ENCODE assay signal across 20 cellular contexts in the genomic region with DNA sequence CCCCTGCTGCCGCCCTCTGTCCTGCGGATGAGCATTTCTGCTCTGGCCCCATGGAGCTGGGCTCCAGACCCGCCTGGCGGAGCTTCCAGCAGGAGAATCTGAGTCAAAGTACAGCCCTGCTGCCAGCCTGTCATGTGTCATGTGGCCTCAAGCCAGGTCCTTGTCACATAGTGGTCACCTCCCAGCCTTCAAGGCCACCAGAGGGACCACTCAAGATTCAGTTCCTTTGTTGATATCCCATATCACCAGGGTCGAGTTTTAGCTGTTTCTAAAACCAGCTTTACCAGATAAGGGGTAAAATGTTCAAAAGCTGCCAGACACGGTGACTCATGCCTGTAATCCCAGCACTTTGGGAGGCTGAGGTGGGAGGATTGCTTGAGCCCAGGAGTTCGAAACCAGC. TPM values are rescaled to one million over a fixed set of nuclear protein-coding genes. Genes with fewer than 3 reads are reported as not detected.
DNase-seq lines count a peak whose midpoint lies in the region; ATAC-seq and TF ChIP-seq lines count a peak whose summit lies in the region.
"Had no signal": no experiment of that assay in that cellular context is flagged by ENCODE, and none has a peak within 500 bp of the region (broad histone marks: within the 10 kb centered on the region; RNA-seq: fewer than 3 reads in every experiment).

No MANE protein-coding gene starts in this region.

- no peak overlapping the region for H2BK120ac ChIP-seq in mesendoderm (ENCODE audit: low read depth, low read length)
- no peak overlapping the region for H2BK120ac ChIP-seq in H9 (ENCODE audit: low read depth, low read length, poor library complexity, severe bottlenecking)

- H2BK15ac ChIP-seq in mesendoderm (replicated peaks; ENCODE audit: low read depth) (no peak overlapping the region), H9 (ENCODE audit: low read depth, low read length) (no peak overlapping the region)

- no TSS peak for BruUV-seq in Panc1 (replicated peaks; lab: Mats Ljungman, UMichigan)

- whole genome bisulfite sequencing in mesendoderm (ENCODE audit: extremely low coverage, insufficient coverage, low lambda C conversion rate) = no CpG with 5 or more reads among the region's 7 CpGs
- no CpG with 5 or more reads among the region's 7 CpGs for WGBS in H9 (ENCODE audit: extremely low coverage, insufficient read length, low lambda C conversion rate)

- H2AFZ ChIP-seq in H9 (ENCODE audit: low read length) = no peak overlapping the region
- H2AFZ ChIP-seq: neural progenitor cell had no signal

- H3K27me3 ChIP-seq in Panc1 (ENCODE audit: control insufficient read depth, insufficient read depth, low read length) = no peaks in the 10 kb centered on the region
- H3K27me3 ChIP-seq in mesendoderm (ENCODE audit: insufficient read depth, low read length, poor library complexity) = no peaks in the 10 kb centered on the region
- no peaks in the 10 kb centered on the region for H3K27me3 ChIP-seq in H9 (ENCODE audit: insufficient read depth, low read length)
- H3K27me3 ChIP-seq: colonic mucosa, neural progenitor cell, vagina had no signal

- H3K36me3 Mint-ChIP-seq in H9 (ENCODE audit: insufficient read depth in 1 of 3, low read depth in 3 of 3) = peaks cover 37 to 83% (median 82%) of the 10 kb centered on the region in 3 experiments
- peaks cover 13% of the 10 kb centered on the region for H3K36me3 Mint-ChIP-seq in activated naive CD8-positive, alpha-beta T cell treated with anti-CD3 and anti-CD28 coated beads for 36 hours

- H3K9me3 ChIP-seq in Panc1 (ENCODE audit: control insufficient read depth, insufficient read depth, low read depth, low read length) (no peaks in the 10 kb centered on the region), H9 (ENCODE audit: control insufficient read depth, low read depth, low read length) (no peaks in the 10 kb centered on the region)
- H3K9me3 ChIP-seq: colonic mucosa, vagina had no signal

- ATAC-seq in Panc1 (peak; percentile 60; the same call in 1 of the 2 replicates), GM21737 (IDR thresholded peaks at IDR 0.05; ENCODE audit: unreplicated experiment) (no peak)
- ATAC-seq: activated T-helper 17 cell treated with anti-CD3 and anti-CD28 coated beads, Interleukin-2, amount 50 U/mL, for 72 hours; HCT116; sciatic nerve had no signal

- H3K27ac ChIP-seq in Panc1 (ENCODE audit: low read length) (no peak overlapping the region), mesendoderm (ENCODE audit: low read depth, low read length) (no peak overlapping the region), H9 (ENCODE audit: insufficient read length, low read depth, low read length) (no peak overlapping the region)
- H3K27ac ChIP-seq: colonic mucosa, neural progenitor cell, vagina had no signal

- H3K36me3 ChIP-seq in Panc1 (ENCODE audit: control insufficient read depth, insufficient read depth, low read length) = no peaks in the 10 kb centered on the region
- peaks cover 20% of the 10 kb centered on the region for H3K36me3 ChIP-seq in mesendoderm (ENCODE audit: control insufficient read depth, insufficient read depth, low read length)
- H3K36me3 ChIP-seq: colonic mucosa, neural progenitor cell had no signal

- no peak overlapping the region for H3K4me3 Mint-ChIP-seq in H9
- no peak overlapping the region for H3K4me3 Mint-ChIP-seq in activated naive CD8-positive, alpha-beta T cell treated with anti-CD3 and anti-CD28 coated beads for 36 hours
- H3K4me3 Mint-ChIP-seq: activated T-helper 17 cell treated with anti-CD3 and anti-CD28 coated beads, Interleukin-2, amount 50 U/mL, for 72 hours; neural progenitor cell had no signal

- TF ChIP-seq CTCF in Panc1 (IDR thresholded peaks at IDR 0.05) (no peak), fibroblast of the aortic adventitia (IDR thresholded peaks at IDR 0.05; ENCODE audit: insufficient read depth, low read length) (no peak), H9 (conservative IDR thresholded peaks at IDR 0.05) (no peak)

- H2BK12ac ChIP-seq in H9 (ENCODE audit: insufficient read length, low read depth, low read length) = no peak overlapping the region

- no peaks in the 10 kb centered on the region for H4K20me1 ChIP-seq in H9 (ENCODE audit: control insufficient read depth, insufficient read depth, insufficient read length)

- no peak overlapping the region for H3T11ph ChIP-seq in H9 (ENCODE audit: low read length)

- H3K4me2 ChIP-seq in mesendoderm (ENCODE audit: low read length) = no peak overlapping the region
- H3K4me2 ChIP-seq in H9 (ENCODE audit: insufficient read depth, insufficient read length, low read length) = no peak overlapping the region
- H3K4me2 ChIP-seq: neural progenitor cell had no signal

- H3K4me3 ChIP-seq in Panc1 (ENCODE audit: low read depth in 2 of 2, low read length in 2 of 2) = no peak overlapping the region
- no peak overlapping the region for H3K4me3 ChIP-seq in fibroblast of the aortic adventitia (ENCODE audit: low read depth, low read length)
- H3K4me3 ChIP-seq in mesendoderm (ENCODE audit: low read length) = no peak overlapping the region
- H3K4me3 ChIP-seq: colonic mucosa, neural progenitor cell, vagina had no signal

- H4K5ac ChIP-seq in mesendoderm (ENCODE audit: low read length) = no peak overlapping the region
- H4K5ac ChIP-seq in H9 (ENCODE audit: insufficient read length, low read depth, low read length) = no peak overlapping the region

- intact Hi-C loops in Panc1 (cut with micrococcal nuclease; ENCODE audit: unreplicated experiment) = no loop called here

- H3K79me1 ChIP-seq in mesendoderm (ENCODE audit: low read length) (peaks cover 6% of the 10 kb centered on the region), H9 (ENCODE audit: insufficient read depth, low read depth, low read length, poor library complexity, severe bottlenecking) (peaks cover 4% of the 10 kb centered on the region)

- H4K8ac ChIP-seq in mesendoderm (ENCODE audit: low read depth, low read length) = no peak overlapping the region
- H4K8ac ChIP-seq in H9 (replicated peaks; ENCODE audit: insufficient read length, low read depth, low read length) = no peak overlapping the region

- no peak overlapping the region for H3K18ac ChIP-seq in mesendoderm (ENCODE audit: low read length)
- H3K18ac ChIP-seq in H9 (ENCODE audit: insufficient read length, low read depth, low read length) = no peak overlapping the region

- no peak overlapping the region for H3K27ac Mint-ChIP-seq in H9
- H3K27ac Mint-ChIP-seq in activated naive CD8-positive, alpha-beta T cell treated with anti-CD3 and anti-CD28 coated beads for 36 hours = no peak overlapping the region
- H3K27ac Mint-ChIP-seq: activated T-helper 17 cell treated with anti-CD3 and anti-CD28 coated beads, Interleukin-2, amount 50 U/mL, for 72 hours; neural progenitor cell had no signal

- H3K9ac ChIP-seq in mesendoderm (ENCODE audit: low read length) (no peak overlapping the region), H9 (ENCODE audit: extremely low read depth, insufficient read length, low read length) (no peak overlapping the region)
- H3K9ac ChIP-seq: neural progenitor cell had no signal

- H3K14ac ChIP-seq in H9 (ENCODE audit: insufficient read depth, low read length) = no peak overlapping the region

- H2BK5ac ChIP-seq in mesendoderm (ENCODE audit: low read length) (no peak overlapping the region), H9 (ENCODE audit: insufficient read length, low read length) (no peak overlapping the region)

- H3K4ac ChIP-seq in mesendoderm (ENCODE audit: low read depth, low read length) (no peak overlapping the region), H9 (ENCODE audit: low read depth, low read length) (no peak overlapping the region)

- no peaks in the 10 kb centered on the region for H3K27me3 Mint-ChIP-seq in H9 (ENCODE audit: low read depth)
- H3K27me3 Mint-ChIP-seq in activated naive CD8-positive, alpha-beta T cell treated with anti-CD3 and anti-CD28 coated beads for 36 hours = no peaks in the 10 kb centered on the region
- H3K27me3 Mint-ChIP-seq: activated T-helper 17 cell treated with anti-CD3 and anti-CD28 coated beads, Interleukin-2, amount 50 U/mL, for 72 hours had no signal

- H3K79me2 ChIP-seq in mesendoderm (ENCODE audit: control insufficient read depth, insufficient read depth, low read length) = no peaks in the 10 kb centered on the region
- H3K79me2 ChIP-seq in H9 (ENCODE audit: insufficient read depth, low read length) = no peaks in the 10 kb centered on the region

- POLR2A ChIA-PET in Panc1 (lab: Charles Lee) = no interaction called here

- H3K23ac ChIP-seq in mesendoderm (ENCODE audit: low read length) (no peak overlapping the region), H9 (ENCODE audit: insufficient read length, low read depth, low read length) (no peak overlapping the region)

- no peak overlapping the region for H4K91ac ChIP-seq in H9 (ENCODE audit: insufficient read length, low read depth, low read length)

- H2BK20ac ChIP-seq in H9 (ENCODE audit: low read depth, low read length, poor library complexity, severe bottlenecking) = no peak overlapping the region

- in situ Hi-C loops in Panc1 (cut with HindIII; ENCODE audit: low pct_unique_long_range_greater_than_20kb, low sequenced_read_pairs) = no loop called here

- peaks cover 0 to 2% of the 10 kb centered on the region in 2 experiments; a peak in 1 of 4 replicates for H3K4me1 Mint-ChIP-seq in H9
- no peaks in the 10 kb centered on the region for H3K4me1 Mint-ChIP-seq in activated naive CD8-positive, alpha-beta T cell treated with anti-CD3 and anti-CD28 coated beads for 36 hours
- H3K4me1 Mint-ChIP-seq: neural progenitor cell had no signal

- H3K56ac ChIP-seq in mesendoderm (ENCODE audit: low read length) = no peak overlapping the region
- H3K56ac ChIP-seq in H9 (ENCODE audit: insufficient read length, low read depth, low read length) = no peak overlapping the region

- DNase-seq in EH (ENCODE audit: low read depth) (peak; percentile 19), Panc1 (ENCODE audit: low read depth, low spot score) (no peak), fibroblast of the aortic adventitia (ENCODE audit: low read depth) (peak; percentile 10), mesendoderm (peak; percentile 42), H9 (no peak), NCI-H82 (lab: John Stamatoyannopoulos, UW) (no peak)
- DNase-seq in activated naive CD8-positive, alpha-beta T cell treated with anti-CD3 and anti-CD28 coated beads for 36 hours = no peak
- DNase-seq: colonic mucosa; COR-L47; GF-D8; NCI-H187 treated with DMSO at 0.1 percent for 48 hours; NCI-H524; OCI-M1; stimulated activated CD4-positive, alpha-beta T cell treated with anti-CD3 and anti-CD28 coated beads, Interleukin-2, amount 100 ng/mL, for 24 hours had no signal

- no peaks in the 10 kb centered on the region for H3K4me1 ChIP-seq in Panc1 (ENCODE audit: control insufficient read depth, insufficient read depth, low read length)
- no peaks in the 10 kb centered on the region for H3K4me1 ChIP-seq in mesendoderm (ENCODE audit: control insufficient read depth, low read depth, low read length)
- H3K4me1 ChIP-seq in H9 (ENCODE audit: insufficient read depth, low read length) = no peaks in the 10 kb centered on the region
- H3K4me1 ChIP-seq: colonic mucosa, neural progenitor cell, vagina had no signal

- H3K9me3 Mint-ChIP-seq in H9 = no peaks in the 10 kb centered on the region
- no peaks in the 10 kb centered on the region for H3K9me3 Mint-ChIP-seq in activated naive CD8-positive, alpha-beta T cell treated with anti-CD3 and anti-CD28 coated beads for 36 hours
- H3K9me3 Mint-ChIP-seq: activated T-helper 17 cell treated with anti-CD3 and anti-CD28 coated beads, Interleukin-2, amount 50 U/mL, for 72 hours; neural progenitor cell had no signal

- H3K23me2 ChIP-seq in H9 (ENCODE audit: insufficient read length, low read depth, low read length, poor library complexity, severe bottlenecking) = no peaks in the 10 kb centered on the region

- CTCF ChIA-PET in Panc1 (lab: Charles Lee) = interaction anchor here (0.6 kb wide), 1 partner anchor 25 kb away, joined by 3 read pairs; no protein-coding TSS in a partner anchor

- H2AK5ac ChIP-seq in mesendoderm (ENCODE audit: low read length) (no peak overlapping the region), H9 (ENCODE audit: insufficient read length, low read length) (no peak overlapping the region)

RNA-seq across cellular contexts. Expression of a gene that starts 13.4 kb away (rescaled TPM):
- total RNA-seq in Panc1 (2021; ENCODE audit: unreplicated experiment) (143 TPM), fibroblast of the aortic adventitia (ENCODE audit: low replicate concordance) (46.4 and 70.0 TPM in 2 replicates), H9 (2021) (150 and 153 TPM in 2 replicates)
- polyA plus RNA-seq in Panc1 (2012; ENCODE audit: insufficient read length) = 180 TPM
- polyA plus RNA-seq in mesendoderm (2013, experiment 1 of 2) = 82.0 TPM
- polyA plus RNA-seq in mesendoderm (2013, experiment 2 of 2) = 80.2 TPM
- 100 to 1,000 TPM; 164 to 170 TPM for total RNA-seq in activated naive CD8-positive, alpha-beta T cell treated with anti-CD3 and anti-CD28 coated beads for 36 hours

RNA-seq across cellular contexts. Expression of a gene that starts 15.7 kb away (rescaled TPM):
- 85.7 TPM for total RNA-seq in Panc1 (2021; ENCODE audit: unreplicated experiment)
- 101 TPM for polyA plus RNA-seq in Panc1 (2012; ENCODE audit: insufficient read length)
- total RNA-seq in fibroblast of the aortic adventitia (ENCODE audit: low replicate concordance) = 39.4 and 40.3 TPM in 2 replicates
- polyA plus RNA-seq in mesendoderm (2013, experiment 1 of 2) = 86.5 TPM
- 85.9 TPM for polyA plus RNA-seq in mesendoderm (2013, experiment 2 of 2)
- total RNA-seq in H9 (2021) = 102 TPM in 2 replicates
- 10 to 100 TPM; 84.8 to 87.4 TPM for total RNA-seq in activated naive CD8-positive, alpha-beta T cell treated with anti-CD3 and anti-CD28 coated beads for 36 hours

RNA-seq across cellular contexts. Expression of a gene that starts 20.9 kb away (rescaled TPM):
- total RNA-seq in Panc1 (2021; ENCODE audit: unreplicated experiment) (1.5 TPM), fibroblast of the aortic adventitia (ENCODE audit: low replicate concordance) (3.2 and 13.5 TPM in 2 replicates), H9 (2021) (5.9 and 6.6 TPM in 2 replicates)
- 1.2 TPM for polyA plus RNA-seq in Panc1 (2012; ENCODE audit: insufficient read length)
- polyA plus RNA-seq in mesendoderm (2013, experiment 1 of 2) = 2.2 TPM
- polyA plus RNA-seq in mesendoderm (2013, experiment 2 of 2) = 2.2 TPM
- 1 to 10 TPM; 1.2 to 1.3 TPM for total RNA-seq in activated naive CD8-positive, alpha-beta T cell treated with anti-CD3 and anti-CD28 coated beads for 36 hours

RNA-seq across cellular contexts. Expression of a gene that starts 42.5 kb away (rescaled TPM):
- total RNA-seq in Panc1 (2021; ENCODE audit: unreplicated experiment) (7.3 TPM), fibroblast of the aortic adventitia (ENCODE audit: low replicate concordance) (5.9 and 7.0 TPM in 2 replicates), H9 (2021) (7.5 and 7.8 TPM in 2 replicates)
- polyA plus RNA-seq in Panc1 (2012; ENCODE audit: insufficient read length) = 2.3 TPM
- polyA plus RNA-seq in mesendoderm (2013, experiment 1 of 2) = 1.1 TPM
- polyA plus RNA-seq in mesendoderm (2013, experiment 2 of 2) = 1.1 TPM
- 1 to 10 TPM; 1.5 to 1.9 TPM for total RNA-seq in activated naive CD8-positive, alpha-beta T cell treated with anti-CD3 and anti-CD28 coated beads for 36 hours

RNA-seq across cellular contexts. Expression of a gene that starts 58.9 kb away (rescaled TPM):
- total RNA-seq in Panc1 (2021; ENCODE audit: unreplicated experiment) = 46.6 TPM
- polyA plus RNA-seq in Panc1 (2012; ENCODE audit: insufficient read length) = 69.1 TPM
- 28.4 and 47.8 TPM in 2 replicates for total RNA-seq in fibroblast of the aortic adventitia (ENCODE audit: low replicate concordance)
- polyA plus RNA-seq in mesendoderm (2013, experiment 1 of 2) = 24.2 TPM
- polyA plus RNA-seq in mesendoderm (2013, experiment 2 of 2) = 25.8 TPM
- 32.4 and 33.8 TPM in 2 replicates for total RNA-seq in H9 (2021)
- total RNA-seq in activated naive CD8-positive, alpha-beta T cell treated with anti-CD3 and anti-CD28 coated beads for 36 hours = 10 to 100 TPM; 50.5 to 52.1 TPM

Comparison
In these comparisons a context has a peak if more than half of its experiments do, and no peak if none do; other contexts are left out.
1. DNase-seq: peak in EH (single experiment), fibroblast of the aortic adventitia (single experiment) and mesendoderm (single experiment); none in Panc1 (single experiment), H9 (single experiment), NCI-H82 (single experiment) and activated naive CD8-positive, alpha-beta T cell treated with anti-CD3 and anti-CD28 coated beads for 36 hours (single experiment).